ENCODE assay signal across 34 cellular contexts in genomic region chr7:39295791-39296190, GRCh38.
"Had no signal": no experiment of that assay in that cellular context is flagged by ENCODE, and none has a peak within 500 bp of the region (broad histone marks: within the 10 kb centered on the region; RNA-seq: fewer than 3 reads in every experiment).

No MANE protein-coding gene starts in this region.

- DNase-seq: Karpas-422, Kasumi-1, MG63, MM.1S, MV-4-11, NCI-H1048, NCI-H1092, NCI-H1092 treated with DMSO at 0.1 percent for 48 hours, NCI-H1105, NCI-H1105 treated with DMSO at 0.1 percent for 48 hours, NCI-H1417, NCI-H1417 treated with DMSO at 0.1 percent for 48 hours, NCI-H1436, NCI-H1436 treated with DMSO at 0.1 percent for 48 hours, NCI-H146, NCI-H1694, NCI-H1694 treated with DMSO at 0.1 percent for 48 hours, NCI-H187, NCI-H187 treated with DMSO at 0.1 percent for 48 hours, NCI-H1930, NCI-H2029, NCI-H2029 treated with DMSO at 0.1 percent for 48 hours, NCI-H2081, NCI-H2081 treated with DMSO at 0.1 percent for 48 hours, NCI-H2107, NCI-H2171, NCI-H2171 treated with DMSO at 0.1 percent for 48 hours, NCI-H2227 treated with DMSO at 0.1 percent for 48 hours, NCI-H226, NCI-H345, NCI-H446, NCI-H446 treated with DMSO at 0.1 percent for 48 hours, NCI-H510A, NCI-H510A treated with DMSO at 0.1 percent for 48 hours had no signal

- H3K4me3 ChIP-seq: MG63 had no signal

- H3K27me3 ChIP-seq: MG63 had no signal

- H3K9me3 ChIP-seq: MG63 had no signal

- H3K36me3 ChIP-seq: MG63 had no signal
